In the genomic region with DNA sequence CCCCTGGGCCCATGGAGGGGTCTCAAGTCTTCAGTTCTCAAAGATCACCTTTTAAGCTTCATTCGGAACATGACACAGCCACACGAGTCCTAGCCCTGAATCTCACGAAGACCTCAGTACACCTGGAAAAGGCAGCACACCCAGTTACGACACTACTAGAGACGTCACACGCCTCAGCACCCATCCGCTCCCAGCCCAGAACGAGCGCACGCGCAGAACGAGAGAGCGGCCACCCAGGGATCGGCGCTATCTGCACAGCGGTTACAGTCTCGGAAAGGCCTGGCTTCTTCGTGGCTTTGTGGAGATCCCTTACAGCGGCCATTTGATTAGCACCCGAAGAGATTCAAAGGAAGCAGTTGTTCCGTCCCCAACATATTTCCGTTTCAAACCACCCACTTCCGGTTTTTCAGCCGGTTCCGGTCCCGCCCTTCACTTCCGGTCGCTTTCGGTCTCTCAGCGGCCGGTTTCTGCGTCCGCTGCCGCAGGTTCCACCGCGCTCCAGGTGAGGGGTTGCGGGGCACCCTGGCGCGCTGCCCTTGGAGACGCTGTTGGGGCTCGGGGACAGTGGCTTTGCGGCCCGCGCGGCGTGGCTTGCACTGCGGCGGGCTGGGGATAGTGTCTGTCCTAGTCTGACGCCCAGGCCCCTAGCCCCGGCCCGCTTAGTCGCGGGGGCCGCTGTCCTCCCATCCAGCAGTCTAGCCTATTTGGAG, we compare ENCODE assay signal across 1 cellular context.
TF ChIP-seq lines count a peak whose summit lies in the region.

A gene with protein sequence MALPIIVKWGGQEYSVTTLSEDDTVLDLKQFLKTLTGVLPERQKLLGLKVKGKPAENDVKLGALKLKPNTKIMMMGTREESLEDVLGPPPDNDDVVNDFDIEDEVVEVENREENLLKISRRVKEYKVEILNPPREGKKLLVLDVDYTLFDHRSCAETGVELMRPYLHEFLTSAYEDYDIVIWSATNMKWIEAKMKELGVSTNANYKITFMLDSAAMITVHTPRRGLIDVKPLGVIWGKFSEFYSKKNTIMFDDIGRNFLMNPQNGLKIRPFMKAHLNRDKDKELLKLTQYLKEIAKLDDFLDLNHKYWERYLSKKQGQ (plus strand): TSS at position 432 of the 710 bp plus-strand sequence. CDS start 5,626 bp downstream, outside the sequence.

TF ChIP-seq in HepG2, 621 proteins besides CTCF, POLR2A, EP300 and RAD21 (continued from another document and continues in another):
- TF ChIP-seq, protein P1, sequence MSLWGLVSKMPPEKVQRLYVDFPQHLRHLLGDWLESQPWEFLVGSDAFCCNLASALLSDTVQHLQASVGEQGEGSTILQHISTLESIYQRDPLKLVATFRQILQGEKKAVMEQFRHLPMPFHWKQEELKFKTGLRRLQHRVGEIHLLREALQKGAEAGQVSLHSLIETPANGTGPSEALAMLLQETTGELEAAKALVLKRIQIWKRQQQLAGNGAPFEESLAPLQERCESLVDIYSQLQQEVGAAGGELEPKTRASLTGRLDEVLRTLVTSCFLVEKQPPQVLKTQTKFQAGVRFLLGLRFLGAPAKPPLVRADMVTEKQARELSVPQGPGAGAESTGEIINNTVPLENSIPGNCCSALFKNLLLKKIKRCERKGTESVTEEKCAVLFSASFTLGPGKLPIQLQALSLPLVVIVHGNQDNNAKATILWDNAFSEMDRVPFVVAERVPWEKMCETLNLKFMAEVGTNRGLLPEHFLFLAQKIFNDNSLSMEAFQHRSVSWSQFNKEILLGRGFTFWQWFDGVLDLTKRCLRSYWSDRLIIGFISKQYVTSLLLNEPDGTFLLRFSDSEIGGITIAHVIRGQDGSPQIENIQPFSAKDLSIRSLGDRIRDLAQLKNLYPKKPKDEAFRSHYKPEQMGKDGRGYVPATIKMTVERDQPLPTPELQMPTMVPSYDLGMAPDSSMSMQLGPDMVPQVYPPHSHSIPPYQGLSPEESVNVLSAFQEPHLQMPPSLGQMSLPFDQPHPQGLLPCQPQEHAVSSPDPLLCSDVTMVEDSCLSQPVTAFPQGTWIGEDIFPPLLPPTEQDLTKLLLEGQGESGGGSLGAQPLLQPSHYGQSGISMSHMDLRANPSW (CRISPR knock-in tag; IDR thresholded peaks at IDR 0.05; ENCODE audit: borderline replicate concordance): no peak
- TF ChIP-seq, protein P2, sequence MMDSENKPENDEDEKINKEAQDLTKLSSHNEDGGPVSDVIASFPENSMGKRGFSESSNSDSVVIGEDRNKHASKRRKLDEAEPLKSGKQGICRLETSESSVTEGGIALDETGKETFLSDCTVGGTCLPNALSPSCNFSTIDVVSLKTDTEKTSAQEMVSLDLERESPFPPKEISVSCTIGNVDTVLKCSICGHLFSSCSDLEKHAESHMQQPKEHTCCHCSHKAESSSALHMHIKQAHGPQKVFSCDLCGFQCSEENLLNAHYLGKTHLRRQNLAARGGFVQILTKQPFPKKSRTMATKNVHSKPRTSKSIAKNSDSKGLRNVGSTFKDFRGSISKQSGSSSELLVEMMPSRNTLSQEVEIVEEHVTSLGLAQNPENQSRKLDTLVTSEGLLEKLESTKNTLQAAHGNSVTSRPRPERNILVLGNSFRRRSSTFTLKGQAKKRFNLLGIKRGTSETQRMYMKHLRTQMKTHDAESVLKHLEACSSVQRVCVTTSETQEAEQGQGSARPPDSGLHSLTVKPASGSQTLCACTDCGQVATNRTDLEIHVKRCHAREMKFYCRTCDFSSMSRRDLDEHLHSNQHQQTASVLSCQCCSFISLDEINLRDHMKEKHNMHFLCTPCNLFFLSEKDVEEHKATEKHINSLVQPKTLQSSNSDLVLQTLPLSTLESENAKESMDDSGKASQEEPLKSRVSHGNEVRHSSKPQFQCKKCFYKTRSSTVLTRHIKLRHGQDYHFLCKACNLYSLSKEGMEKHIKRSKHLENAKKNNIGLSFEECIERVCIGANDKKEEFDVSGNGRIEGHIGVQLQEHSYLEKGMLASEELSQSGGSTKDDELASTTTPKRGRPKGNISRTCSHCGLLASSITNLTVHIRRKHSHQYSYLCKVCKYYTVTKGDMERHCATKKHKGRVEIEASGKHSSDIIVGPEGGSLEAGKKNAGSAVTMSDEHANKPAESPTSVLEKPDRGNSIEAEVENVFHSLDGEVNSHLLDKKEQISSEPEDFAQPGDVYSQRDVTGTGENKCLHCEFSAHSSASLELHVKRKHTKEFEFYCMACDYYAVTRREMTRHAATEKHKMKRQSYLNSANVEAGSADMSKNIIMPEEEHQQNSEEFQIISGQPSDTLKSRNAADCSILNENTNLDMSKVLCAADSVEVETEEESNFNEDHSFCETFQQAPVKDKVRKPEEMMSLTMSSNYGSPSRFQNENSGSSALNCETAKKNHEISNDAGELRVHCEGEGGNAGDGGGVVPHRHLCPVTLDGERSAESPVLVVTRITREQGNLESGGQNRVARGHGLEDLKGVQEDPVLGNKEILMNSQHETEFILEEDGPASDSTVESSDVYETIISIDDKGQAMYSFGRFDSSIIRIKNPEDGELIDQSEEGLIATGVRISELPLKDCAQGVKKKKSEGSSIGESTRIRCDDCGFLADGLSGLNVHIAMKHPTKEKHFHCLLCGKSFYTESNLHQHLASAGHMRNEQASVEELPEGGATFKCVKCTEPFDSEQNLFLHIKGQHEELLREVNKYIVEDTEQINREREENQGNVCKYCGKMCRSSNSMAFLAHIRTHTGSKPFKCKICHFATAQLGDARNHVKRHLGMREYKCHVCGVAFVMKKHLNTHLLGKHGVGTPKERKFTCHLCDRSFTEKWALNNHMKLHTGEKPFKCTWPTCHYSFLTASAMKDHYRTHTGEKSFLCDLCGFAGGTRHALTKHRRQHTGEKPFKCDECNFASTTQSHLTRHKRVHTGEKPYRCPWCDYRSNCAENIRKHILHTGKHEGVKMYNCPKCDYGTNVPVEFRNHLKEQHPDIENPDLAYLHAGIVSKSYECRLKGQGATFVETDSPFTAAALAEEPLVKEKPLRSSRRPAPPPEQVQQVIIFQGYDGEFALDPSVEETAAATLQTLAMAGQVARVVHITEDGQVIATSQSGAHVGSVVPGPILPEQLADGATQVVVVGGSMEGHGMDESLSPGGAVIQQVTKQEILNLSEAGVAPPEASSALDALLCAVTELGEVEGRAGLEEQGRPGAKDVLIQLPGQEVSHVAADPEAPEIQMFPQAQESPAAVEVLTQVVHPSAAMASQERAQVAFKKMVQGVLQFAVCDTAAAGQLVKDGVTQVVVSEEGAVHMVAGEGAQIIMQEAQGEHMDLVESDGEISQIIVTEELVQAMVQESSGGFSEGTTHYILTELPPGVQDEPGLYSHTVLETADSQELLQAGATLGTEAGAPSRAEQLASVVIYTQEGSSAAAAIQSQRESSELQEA (CRISPR knock-in tag; IDR thresholded peaks at IDR 0.05; ENCODE audit: not compliant biosample characterization): peak; percentile 65
- TF ChIP-seq, protein P3, sequence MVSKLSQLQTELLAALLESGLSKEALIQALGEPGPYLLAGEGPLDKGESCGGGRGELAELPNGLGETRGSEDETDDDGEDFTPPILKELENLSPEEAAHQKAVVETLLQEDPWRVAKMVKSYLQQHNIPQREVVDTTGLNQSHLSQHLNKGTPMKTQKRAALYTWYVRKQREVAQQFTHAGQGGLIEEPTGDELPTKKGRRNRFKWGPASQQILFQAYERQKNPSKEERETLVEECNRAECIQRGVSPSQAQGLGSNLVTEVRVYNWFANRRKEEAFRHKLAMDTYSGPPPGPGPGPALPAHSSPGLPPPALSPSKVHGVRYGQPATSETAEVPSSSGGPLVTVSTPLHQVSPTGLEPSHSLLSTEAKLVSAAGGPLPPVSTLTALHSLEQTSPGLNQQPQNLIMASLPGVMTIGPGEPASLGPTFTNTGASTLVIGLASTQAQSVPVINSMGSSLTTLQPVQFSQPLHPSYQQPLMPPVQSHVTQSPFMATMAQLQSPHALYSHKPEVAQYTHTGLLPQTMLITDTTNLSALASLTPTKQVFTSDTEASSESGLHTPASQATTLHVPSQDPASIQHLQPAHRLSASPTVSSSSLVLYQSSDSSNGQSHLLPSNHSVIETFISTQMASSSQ (IDR thresholded peaks at IDR 0.05; ENCODE audit: low read depth): no peak
- TF ChIP-seq, protein P3 (CRISPR knock-in tag; IDR thresholded peaks at IDR 0.05; ENCODE audit: borderline replicate concordance): no peak; the same call in 1 of the 2 replicates
- TF ChIP-seq NKX3-1 (CRISPR knock-in tag; IDR thresholded peaks at IDR 0.05) (no peak), SATB2 (CRISPR knock-in tag; IDR thresholded peaks at IDR 0.05) (no peak), ZSCAN29 (CRISPR knock-in tag; conservative IDR thresholded peaks at IDR 0.05) (no peak)
- TF ChIP-seq, protein P4, sequence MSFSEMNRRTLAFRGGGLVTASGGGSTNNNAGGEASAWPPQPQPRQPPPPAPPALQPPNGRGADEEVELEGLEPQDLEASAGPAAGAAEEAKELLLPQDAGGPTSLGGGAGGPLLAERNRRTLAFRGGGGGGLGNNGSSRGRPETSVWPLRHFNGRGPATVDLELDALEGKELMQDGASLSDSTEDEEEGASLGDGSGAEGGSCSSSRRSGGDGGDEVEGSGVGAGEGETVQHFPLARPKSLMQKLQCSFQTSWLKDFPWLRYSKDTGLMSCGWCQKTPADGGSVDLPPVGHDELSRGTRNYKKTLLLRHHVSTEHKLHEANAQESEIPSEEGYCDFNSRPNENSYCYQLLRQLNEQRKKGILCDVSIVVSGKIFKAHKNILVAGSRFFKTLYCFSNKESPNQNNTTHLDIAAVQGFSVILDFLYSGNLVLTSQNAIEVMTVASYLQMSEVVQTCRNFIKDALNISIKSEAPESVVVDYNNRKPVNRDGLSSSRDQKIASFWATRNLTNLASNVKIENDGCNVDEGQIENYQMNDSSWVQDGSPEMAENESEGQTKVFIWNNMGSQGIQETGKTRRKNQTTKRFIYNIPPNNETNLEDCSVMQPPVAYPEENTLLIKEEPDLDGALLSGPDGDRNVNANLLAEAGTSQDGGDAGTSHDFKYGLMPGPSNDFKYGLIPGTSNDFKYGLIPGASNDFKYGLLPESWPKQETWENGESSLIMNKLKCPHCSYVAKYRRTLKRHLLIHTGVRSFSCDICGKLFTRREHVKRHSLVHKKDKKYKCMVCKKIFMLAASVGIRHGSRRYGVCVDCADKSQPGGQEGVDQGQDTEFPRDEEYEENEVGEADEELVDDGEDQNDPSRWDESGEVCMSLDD (CRISPR knock-in tag; IDR thresholded peaks at IDR 0.05; ENCODE audit: borderline replicate concordance): 0 out of 2 replicates have a peak, but pooled peaks have one; percentile 12
- TF ChIP-seq, protein P5, sequence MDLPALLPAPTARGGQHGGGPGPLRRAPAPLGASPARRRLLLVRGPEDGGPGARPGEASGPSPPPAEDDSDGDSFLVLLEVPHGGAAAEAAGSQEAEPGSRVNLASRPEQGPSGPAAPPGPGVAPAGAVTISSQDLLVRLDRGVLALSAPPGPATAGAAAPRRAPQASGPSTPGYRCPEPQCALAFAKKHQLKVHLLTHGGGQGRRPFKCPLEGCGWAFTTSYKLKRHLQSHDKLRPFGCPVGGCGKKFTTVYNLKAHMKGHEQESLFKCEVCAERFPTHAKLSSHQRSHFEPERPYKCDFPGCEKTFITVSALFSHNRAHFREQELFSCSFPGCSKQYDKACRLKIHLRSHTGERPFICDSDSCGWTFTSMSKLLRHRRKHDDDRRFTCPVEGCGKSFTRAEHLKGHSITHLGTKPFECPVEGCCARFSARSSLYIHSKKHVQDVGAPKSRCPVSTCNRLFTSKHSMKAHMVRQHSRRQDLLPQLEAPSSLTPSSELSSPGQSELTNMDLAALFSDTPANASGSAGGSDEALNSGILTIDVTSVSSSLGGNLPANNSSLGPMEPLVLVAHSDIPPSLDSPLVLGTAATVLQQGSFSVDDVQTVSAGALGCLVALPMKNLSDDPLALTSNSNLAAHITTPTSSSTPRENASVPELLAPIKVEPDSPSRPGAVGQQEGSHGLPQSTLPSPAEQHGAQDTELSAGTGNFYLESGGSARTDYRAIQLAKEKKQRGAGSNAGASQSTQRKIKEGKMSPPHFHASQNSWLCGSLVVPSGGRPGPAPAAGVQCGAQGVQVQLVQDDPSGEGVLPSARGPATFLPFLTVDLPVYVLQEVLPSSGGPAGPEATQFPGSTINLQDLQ (CRISPR knock-in tag; IDR thresholded peaks at IDR 0.05): peak; percentile 39; the same call in 1 of the 2 replicates
- TF ChIP-seq, protein P6, sequence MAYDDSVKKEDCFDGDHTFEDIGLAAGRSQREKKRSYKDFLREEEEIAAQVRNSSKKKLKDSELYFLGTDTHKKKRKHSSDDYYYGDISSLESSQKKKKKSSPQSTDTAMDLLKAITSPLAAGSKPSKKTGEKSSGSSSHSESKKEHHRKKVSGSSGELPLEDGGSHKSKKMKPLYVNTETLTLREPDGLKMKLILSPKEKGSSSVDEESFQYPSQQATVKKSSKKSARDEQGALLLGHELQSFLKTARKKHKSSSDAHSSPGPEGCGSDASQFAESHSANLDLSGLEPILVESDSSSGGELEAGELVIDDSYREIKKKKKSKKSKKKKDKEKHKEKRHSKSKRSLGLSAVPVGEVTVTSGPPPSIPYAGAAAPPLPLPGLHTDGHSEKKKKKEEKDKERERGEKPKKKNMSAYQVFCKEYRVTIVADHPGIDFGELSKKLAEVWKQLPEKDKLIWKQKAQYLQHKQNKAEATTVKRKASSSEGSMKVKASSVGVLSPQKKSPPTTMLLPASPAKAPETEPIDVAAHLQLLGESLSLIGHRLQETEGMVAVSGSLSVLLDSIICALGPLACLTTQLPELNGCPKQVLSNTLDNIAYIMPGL (CRISPR knock-in tag; IDR thresholded peaks at IDR 0.05; ENCODE audit: borderline replicate concordance in 1 of 2, low read depth in 1 of 2): peak; percentile 71 to 81; a peak in 3 of 4 replicates
- TF ChIP-seq, protein P7, sequence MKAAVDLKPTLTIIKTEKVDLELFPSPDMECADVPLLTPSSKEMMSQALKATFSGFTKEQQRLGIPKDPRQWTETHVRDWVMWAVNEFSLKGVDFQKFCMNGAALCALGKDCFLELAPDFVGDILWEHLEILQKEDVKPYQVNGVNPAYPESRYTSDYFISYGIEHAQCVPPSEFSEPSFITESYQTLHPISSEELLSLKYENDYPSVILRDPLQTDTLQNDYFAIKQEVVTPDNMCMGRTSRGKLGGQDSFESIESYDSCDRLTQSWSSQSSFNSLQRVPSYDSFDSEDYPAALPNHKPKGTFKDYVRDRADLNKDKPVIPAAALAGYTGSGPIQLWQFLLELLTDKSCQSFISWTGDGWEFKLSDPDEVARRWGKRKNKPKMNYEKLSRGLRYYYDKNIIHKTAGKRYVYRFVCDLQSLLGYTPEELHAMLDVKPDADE (CRISPR knock-in tag; IDR thresholded peaks at IDR 0.05): no peak
